In the genomic region with DNA sequence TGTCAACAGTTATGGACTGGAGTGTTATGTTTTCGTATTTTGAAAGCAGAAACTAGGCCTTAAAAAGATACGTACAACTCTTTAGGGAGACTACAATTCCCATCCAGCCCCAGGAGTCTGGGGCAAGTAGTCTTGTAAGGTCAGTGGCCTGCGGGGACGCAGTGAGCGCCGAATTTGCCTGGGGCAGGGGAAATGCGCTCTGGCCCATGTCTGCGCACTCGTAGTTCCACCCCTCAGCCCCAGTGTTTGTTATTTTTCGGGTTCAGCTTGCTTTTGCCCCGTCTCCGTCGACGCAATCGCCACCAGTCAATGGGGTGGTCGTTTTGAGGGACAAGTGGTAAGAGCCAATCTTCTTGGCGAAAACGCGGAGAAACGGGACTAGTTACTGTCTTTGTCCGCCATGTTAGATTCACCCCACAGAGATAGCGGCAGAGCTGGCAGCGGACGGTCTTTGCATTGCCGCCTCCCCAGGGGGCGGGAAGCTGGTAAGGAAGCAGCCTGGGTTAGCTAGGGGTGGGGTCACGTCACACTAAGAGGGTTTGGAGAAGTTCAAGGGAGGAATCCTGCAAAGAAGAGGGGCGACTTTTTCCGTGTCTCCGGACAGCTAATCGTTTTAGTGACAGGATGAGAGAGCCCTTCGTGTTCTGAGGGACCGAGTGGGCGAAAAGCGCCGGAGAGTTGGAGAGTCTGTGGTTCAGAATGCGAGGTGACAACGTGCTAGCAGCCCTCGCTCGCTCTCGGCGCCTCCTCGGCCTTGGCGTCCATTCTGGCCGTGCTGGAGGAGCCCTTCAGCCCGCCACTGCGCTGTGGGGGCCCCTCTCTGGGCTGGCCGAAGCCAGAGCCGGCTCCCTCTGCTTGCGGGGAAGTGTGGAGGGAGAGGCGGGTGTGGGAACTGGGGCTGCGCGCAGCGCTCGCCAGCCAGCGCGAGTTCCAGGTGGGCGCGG, we compare ENCODE assay signal across 8 cellular contexts. TPM values are rescaled to one million over a fixed set of nuclear protein-coding genes. Genes with fewer than 3 reads are reported as not detected.
DNase-seq lines count a peak whose midpoint lies in the region; ATAC-seq, FAIRE-seq and TF ChIP-seq lines count a peak whose summit lies in the region.

No MANE protein-coding gene starts in this region.

- CTCF ChIA-PET in CD4-positive, alpha-beta T cell (lab: Charles Lee): interaction anchor here (1.7 kb wide), 1 partner anchor 358 kb away, joined by 6 read pairs; the partner anchor contains the start of gene DHX8
- CTCF ChIA-PET in K562 (lab: Yijun Ruan, JAX; ENCODE audit: low intra/inter-chr PET ratio): interaction anchor here (0.8 kb wide), 1 partner anchor 46 kb away, joined by 4 read pairs; no protein-coding TSS in a partner anchor

- peak overlapping the region; percentile 86 for H3K4me3 Mint-ChIP-seq in CD4-positive, alpha-beta T cell
- peak overlapping the region; percentile 96 for H3K4me3 Mint-ChIP-seq in memory B cell

- WGBS in K562 (ENCODE audit: insufficient coverage, low coverage, missing lambda C conversion rate): 45% methylated on average over 43 of the region's 59 CpGs
- 81 to 83% methylated on average over 56 to 59 of the region's 59 CpGs for WGBS in aorta, 2 donors

- TSS peak; percentile 89 for BruUV-seq in K562 (replicated peaks; lab: Mats Ljungman, UMichigan)

- H3K4me3 ChIP-seq in MG63: peak overlapping the region; percentile 79
- H3K4me3 ChIP-seq in K562: peak overlapping the region; percentile 74
- peak overlapping the region; percentile 67 to 75 for H3K4me3 ChIP-seq in aorta (ENCODE audit: low read length in 2 of 2)

- no peak for TF ChIP-seq EP300 in K562 (IDR thresholded peaks at IDR 0.05; ENCODE audit: low read length)

- no peaks in the 10 kb centered on the region for H3K9me1 ChIP-seq in K562 (ENCODE audit: control insufficient read depth, insufficient read depth, low read length)

- H3K4me1 ChIP-seq in K562 (replicated peaks in 1 of 2; ENCODE audit: control insufficient read depth in 2 of 2, insufficient read depth in 2 of 2, low read length in 2 of 2) (peaks cover 4 to 13% of the 10 kb centered on the region in 2 experiments; a peak in 4 of 5 replicates), aorta (ENCODE audit: control insufficient read depth in 1 of 2, insufficient read depth in 2 of 2, low read length in 2 of 2) (no peaks in the 10 kb centered on the region)

- peak in 1 of 10 experiments; percentile 7 for DNase-seq in CD4-positive, alpha-beta T cell
- DNase-seq in MG63: peak; percentile 6
- peak; percentile 27 to 51 (median 40) for DNase-seq in K562 (ENCODE audit: extremely low read depth in 1 of 4, low spot score in 3 of 4)
- no peak for DNase-seq in memory B cell (ENCODE audit: low spot score in 2 of 2)
- DNase-seq in aorta: peak in 1 of 2 donors; percentile 74
- no peak for DNase-seq in SKM-1 (lab: John Stamatoyannopoulos, UW; ENCODE audit: unreplicated experiment)

- no peaks in the 10 kb centered on the region for H3K9me3 ChIP-seq in CD4-positive, alpha-beta T cell (ENCODE audit: control insufficient read depth, low read length)
- H3K9me3 ChIP-seq in MG63 (no peaks in the 10 kb centered on the region), K562 (replicated peaks; ENCODE audit: control insufficient read depth, insufficient read depth, low read depth, low read length) (no peaks in the 10 kb centered on the region), aorta (ENCODE audit: control insufficient read depth, low read length) (no peaks in the 10 kb centered on the region)

- intact Hi-C loops in CD4-positive, alpha-beta T cell (cut with DNase I, micrococcal nuclease): loop anchor here (1.0 to 10.0 kb wide), 11 partner anchors 44 to 357 kb away; partner anchors contain the start of genes RND2 (in 2 of the 2), RPL27 (in 2 of the 2), DHX8 (in 1 of the 2) and PSME3 (in 1 of the 2)
- intact Hi-C loops in K562 (cut with micrococcal nuclease) (loop anchor here (1.0 to 2.0 kb wide), 2 partner anchors 45 to 101 kb away; partner anchors contain the start of genes NBR1 and RND2), aorta (cut with DNase I) (loop anchor here (2.0 to 5.0 kb wide), 4 partner anchors 45 to 101 kb away; partner anchors contain the start of genes NBR1 (in 2 of the 2) and RND2 (in 2 of the 2))

- peak overlapping the region; percentile 94 to 100 for H3K9ac ChIP-seq in K562 (ENCODE audit: insufficient read depth in 1 of 2, low read depth in 2 of 2, low read length in 2 of 2)

- no peak for TF ChIP-seq POLR2A in K562 (conservative IDR thresholded peaks at IDR 0.05)

- H3K79me2 ChIP-seq in K562 (ENCODE audit: control insufficient read depth, insufficient read depth, low read length): peaks cover 53% of the 10 kb centered on the region

- no peaks in the 10 kb centered on the region for H4K20me1 ChIP-seq in K562 (replicated peaks; ENCODE audit: control insufficient read depth, insufficient read depth, low read length)

- in situ Hi-C loops in K562 (cut with MboI): no loop called here

- H3K9me3 Mint-ChIP-seq in CD4-positive, alpha-beta T cell: no peaks in the 10 kb centered on the region
- H3K9me3 Mint-ChIP-seq in memory B cell: no peaks in the 10 kb centered on the region

- TF ChIP-seq RAD21 in K562 (CRISPR knock-in tag; conservative IDR thresholded peaks at IDR 0.05 in 1 of 2, IDR thresholded peaks at IDR 0.05 in 1 of 2): no peak

- H3K27ac Mint-ChIP-seq in CD4-positive, alpha-beta T cell: peak overlapping the region; percentile 71
- H3K27ac Mint-ChIP-seq in memory B cell: peak overlapping the region; percentile 88

- FAIRE-seq in K562 (lab: Jason Lieb, UNC): no peak

- H3K27ac ChIP-seq in CD4-positive, alpha-beta T cell (ENCODE audit: low read depth, low read length): peak overlapping the region; percentile 55
- H3K27ac ChIP-seq in K562 (ENCODE audit: extremely low read depth, low read depth, low read length): peak overlapping the region; percentile 98
- peak overlapping the region in 1 of 2 donors; percentile 72 for H3K27ac ChIP-seq in aorta (ENCODE audit: low read depth in 1 of 2, low read length in 2 of 2)

- POLR2A ChIA-PET in CD4-positive, alpha-beta T cell (lab: Charles Lee): interaction anchor here (1.0 to 1.7 kb wide), 3 partner anchors 45 to 242 kb away, joined by 4 to 7 read pairs (median 5); partner anchors contain the start of gene NBR1
- POLR2A ChIA-PET in K562 (lab: Yijun Ruan, JAX): interaction anchor here (0.6 to 2.5 kb wide), 13 partner anchors 12 to 192 kb away, joined by 3 to 13 read pairs (median 4); no protein-coding TSS in a partner anchor

- peak overlapping the region; percentile 92 for H2AFZ ChIP-seq in K562 (ENCODE audit: low read depth, low read length)

- H3K27me3 Mint-ChIP-seq in CD4-positive, alpha-beta T cell: no peaks in the 10 kb centered on the region
- no peaks in the 10 kb centered on the region for H3K27me3 Mint-ChIP-seq in memory B cell

- H3K36me3 ChIP-seq in MG63 (peaks cover 20% of the 10 kb centered on the region), K562 (ENCODE audit: control insufficient read depth, insufficient read depth, low read length) (peaks cover 46% of the 10 kb centered on the region; the same call in 2 of the 3 replicates), aorta (ENCODE audit: control insufficient read depth in 1 of 2, insufficient read depth in 2 of 2, low read length in 1 of 2) (no peaks in the 10 kb centered on the region)

- TF ChIP-seq CTCF in CD4-positive, alpha-beta T cell (IDR thresholded peaks at IDR 0.05): no peak
- TF ChIP-seq CTCF in K562 (IDR thresholded peaks at IDR 0.05 in 2 of 3, conservative IDR thresholded peaks at IDR 0.05 in 1 of 3; ENCODE audit: insufficient read depth in 2 of 3, low read depth in 1 of 3, low read length in 3 of 3): no peak

- H3K4me1 Mint-ChIP-seq in CD4-positive, alpha-beta T cell (ENCODE audit: low read depth): peaks cover 29% of the 10 kb centered on the region
- peaks cover 19% of the 10 kb centered on the region for H3K4me1 Mint-ChIP-seq in memory B cell

- H3K27me3 ChIP-seq in CD4-positive, alpha-beta T cell (ENCODE audit: control insufficient read depth, insufficient read depth, low read length): no peaks in the 10 kb centered on the region
- H3K27me3 ChIP-seq in MG63: no peaks in the 10 kb centered on the region
- no peaks in the 10 kb centered on the region for H3K27me3 ChIP-seq in K562 (ENCODE audit: control insufficient read depth in 2 of 2, insufficient read depth in 2 of 2, low read length in 2 of 2)
- H3K27me3 ChIP-seq in aorta (ENCODE audit: control insufficient read depth in 1 of 2, insufficient read depth in 2 of 2, low read length in 1 of 2): no peaks in the 10 kb centered on the region

- H3K4me2 ChIP-seq in K562 (ENCODE audit: insufficient read depth, low read length): peak overlapping the region; percentile 96

- no peak for ATAC-seq in CD4-positive, alpha-beta T cell (ENCODE audit: poor library complexity)
- ATAC-seq in K562 (peak; percentile 27; the same call in 2 of the 3 replicates), memory B cell (ENCODE audit: low read depth) (no peak), aorta (ENCODE audit: low FRiP score) (no peak), GM19455 (IDR thresholded peaks at IDR 0.05; ENCODE audit: unreplicated experiment) (no peak), HG02610 (IDR thresholded peaks at IDR 0.05; ENCODE audit: unreplicated experiment) (no peak)

- H3K36me3 Mint-ChIP-seq in CD4-positive, alpha-beta T cell (ENCODE audit: low read depth): peaks cover 22% of the 10 kb centered on the region
- H3K36me3 Mint-ChIP-seq in memory B cell: peaks cover 7% of the 10 kb centered on the region

RNA-seq across cellular contexts. Expression of gene BRCA1, which starts 1.1 kb away (rescaled TPM):
- 1 to 10 TPM; 1.2 to 1.3 TPM for total RNA-seq in CD4-positive, alpha-beta T cell
- total RNA-seq in MG63 (2014; rRNA removed; shearing (Covaris generic); ENCODE audit: low replicate concordance): 30.8 and 33.9 TPM in 2 replicates
- 71.2 and 176 TPM in 2 replicates for total RNA-seq in K562 (2011; cell fraction: chromatin; rRNA removed; ENCODE audit: low replicate concordance)
- total RNA-seq in K562 (2011; cell fraction: nucleolus; rRNA removed): 45.0 and 58.7 TPM in 2 replicates
- 95.6 and 115 TPM in 2 replicates for total RNA-seq in K562 (2011; cell fraction: nucleoplasm; rRNA removed)
- total RNA-seq in K562 (2014; rRNA removed): 68.4 and 82.5 TPM in 2 replicates
- 73.2 and 79.1 TPM in 2 replicates for total RNA-seq in K562 (2014; rRNA removed; fragmentation: Illumina TruSeq; extraction: Trizol)
- total RNA-seq in K562 (2015; rRNA removed; fragmentation: Illumina TruSeq; extraction: Trizol): 59.0 and 61.6 TPM in 2 replicates
- total RNA-seq in K562 (2021): 60.2 and 62.3 TPM in 2 replicates
- polyA plus RNA-seq in K562 (2011; rRNA removed): 49.7 and 95.3 TPM in 2 replicates
- polyA plus RNA-seq in K562 (2011; cell fraction: cytosol; rRNA removed): 59.2 and 99.4 TPM in 2 replicates
- 34.4 and 81.1 TPM in 2 replicates for polyA plus RNA-seq in K562 (2011; cell fraction: nucleus; rRNA removed)
- polyA plus RNA-seq in K562 (2012): 55.7 and 71.7 TPM in 2 replicates
- polyA plus RNA-seq in K562 (2014; fragmentation: Illumina TruSeq; extraction: Trizol): 74.8 and 77.1 TPM in 2 replicates
- 10 to 100 TPM; 25.9 to 35.6 TPM for polyA plus RNA-seq in K562 (2014; fragmentation: Nextera tagmentation; extraction: Ambion mirVana)
- 56.5 and 60.1 TPM in 2 replicates for polyA plus RNA-seq in K562 (2014; rRNA removed)
- 143 and 194 TPM in 2 replicates for polyA minus RNA-seq in K562 (2011; rRNA and poly(A)+ RNA removed)
- 33.9 and 77.6 TPM in 2 replicates for polyA minus RNA-seq in K562 (2011; cell fraction: cytosol; rRNA and poly(A)+ RNA removed)
- polyA minus RNA-seq in K562 (2011; cell fraction: nucleus; rRNA and poly(A)+ RNA removed): 42.5 and 54.0 TPM in 2 replicates
- total RNA-seq in aorta: 1 to 10 TPM; 4.3 to 6.6 TPM
- 1 to 10 TPM in 1 of 2 donors, under 1 TPM in 1; 0.38 to 2.1 TPM for polyA plus RNA-seq in aorta

RNA-seq across cellular contexts. Expression of gene NBR1, which starts 44.8 kb away (rescaled TPM):
- 10 to 100 TPM; 23.7 TPM for total RNA-seq in CD4-positive, alpha-beta T cell
- 78.8 and 81.8 TPM in 2 replicates for total RNA-seq in MG63 (2014; rRNA removed; shearing (Covaris generic); ENCODE audit: low replicate concordance)
- 68.0 and 83.8 TPM in 2 replicates for total RNA-seq in K562 (2011; cell fraction: chromatin; rRNA removed; ENCODE audit: low replicate concordance)
- 39.7 and 40.1 TPM in 2 replicates for total RNA-seq in K562 (2011; cell fraction: nucleolus; rRNA removed)
- total RNA-seq in K562 (2011; cell fraction: nucleoplasm; rRNA removed): 55.0 and 61.7 TPM in 2 replicates
- total RNA-seq in K562 (2014; rRNA removed) (37.0 and 38.9 TPM in 2 replicates), K562 (2014; rRNA removed; fragmentation: Illumina TruSeq; extraction: Trizol) (50.2 and 59.5 TPM in 2 replicates), K562 (2015; rRNA removed; fragmentation: Illumina TruSeq; extraction: Trizol) (33.9 and 36.8 TPM in 2 replicates), K562 (2021) (39.9 and 44.8 TPM in 2 replicates), aorta (10 to 100 TPM; 93.7 to 99.1 TPM)
- polyA plus RNA-seq in K562 (2011; rRNA removed) (41.0 and 70.1 TPM in 2 replicates), K562 (2014; fragmentation: Illumina TruSeq; extraction: Trizol) (58.6 and 62.8 TPM in 2 replicates), K562 (2014; fragmentation: Nextera tagmentation; extraction: Ambion mirVana) (1 to 10 TPM; 4.2 to 7.5 TPM), K562 (2014; rRNA removed) (36.2 and 39.9 TPM in 2 replicates), aorta (10 to 100 TPM; 52.3 to 55.4 TPM)
- 25.1 and 31.0 TPM in 2 replicates for polyA plus RNA-seq in K562 (2011; cell fraction: cytosol; rRNA removed)
- 19.9 and 23.4 TPM in 2 replicates for polyA plus RNA-seq in K562 (2011; cell fraction: nucleus; rRNA removed)
- polyA plus RNA-seq in K562 (2012): 33.2 and 53.7 TPM in 2 replicates
- polyA minus RNA-seq in K562 (2011; rRNA and poly(A)+ RNA removed): 81.8 and 120 TPM in 2 replicates
- 28.1 and 40.1 TPM in 2 replicates for polyA minus RNA-seq in K562 (2011; cell fraction: cytosol; rRNA and poly(A)+ RNA removed)
- polyA minus RNA-seq in K562 (2011; cell fraction: nucleus; rRNA and poly(A)+ RNA removed): 19.5 and 27.4 TPM in 2 replicates

Comparison
In these comparisons a context has a peak if more than half of its experiments do, and no peak if none do; other contexts are left out.
1. DNase-seq: peak in MG63 (single experiment) and K562 (4 of 4); none in memory B cell (0 of 2) and SKM-1 (single experiment).
2. Peak in every context shown above with its lines, with median percentiles within 50 percentile points of each other: H3K4me3 ChIP-seq.